In the genomic region with DNA sequence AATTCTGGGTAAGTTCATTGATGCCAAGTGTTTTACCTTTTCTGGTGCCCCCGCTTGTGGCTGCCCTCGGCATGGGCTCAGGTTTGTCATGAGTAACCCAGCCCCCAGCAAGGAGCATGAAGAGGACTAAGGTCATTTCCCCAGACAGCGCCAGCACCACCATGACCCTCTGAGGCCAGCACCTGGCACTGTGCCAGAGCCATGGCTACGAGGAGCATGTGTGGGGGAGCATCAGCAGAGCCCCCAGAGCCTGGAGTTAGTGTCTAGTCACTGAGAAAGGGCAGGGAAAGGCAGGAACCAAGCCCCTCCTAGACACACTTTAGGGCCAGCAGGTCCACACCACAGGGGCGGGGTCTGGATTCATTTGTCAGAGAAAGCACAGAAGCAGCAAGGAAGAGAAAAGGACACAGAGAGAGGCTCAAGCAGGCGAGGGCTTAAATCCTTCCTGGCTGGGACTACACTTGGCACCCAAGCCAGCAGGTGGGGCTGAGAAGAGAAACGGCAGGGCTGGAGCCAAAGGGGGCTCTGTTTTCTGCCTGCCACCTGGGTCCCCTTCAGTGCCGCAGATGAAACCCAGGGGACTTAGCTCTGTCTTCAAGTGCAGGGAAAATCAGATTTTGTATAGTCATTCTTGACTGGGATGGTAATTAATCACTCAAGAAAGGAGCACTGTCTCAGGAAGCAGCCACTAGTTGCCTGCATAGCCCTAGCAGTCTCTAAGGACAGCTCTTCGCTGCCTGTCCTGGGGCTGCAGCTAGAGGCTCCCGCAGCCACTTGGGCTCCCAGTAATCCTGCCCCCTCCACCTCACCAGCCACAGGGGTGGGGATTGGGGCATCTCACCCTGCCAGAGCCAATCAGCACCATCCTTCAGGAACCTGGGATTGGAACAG, we compare ENCODE assay signal across 1 cellular context.
TF ChIP-seq lines count a peak whose summit lies in the region.

No MANE protein-coding gene starts in this region.

TF ChIP-seq in HCT116, 20 proteins besides CTCF, POLR2A, EP300 and RAD21 (continued from another document):
- TF ChIP-seq, protein P1, sequence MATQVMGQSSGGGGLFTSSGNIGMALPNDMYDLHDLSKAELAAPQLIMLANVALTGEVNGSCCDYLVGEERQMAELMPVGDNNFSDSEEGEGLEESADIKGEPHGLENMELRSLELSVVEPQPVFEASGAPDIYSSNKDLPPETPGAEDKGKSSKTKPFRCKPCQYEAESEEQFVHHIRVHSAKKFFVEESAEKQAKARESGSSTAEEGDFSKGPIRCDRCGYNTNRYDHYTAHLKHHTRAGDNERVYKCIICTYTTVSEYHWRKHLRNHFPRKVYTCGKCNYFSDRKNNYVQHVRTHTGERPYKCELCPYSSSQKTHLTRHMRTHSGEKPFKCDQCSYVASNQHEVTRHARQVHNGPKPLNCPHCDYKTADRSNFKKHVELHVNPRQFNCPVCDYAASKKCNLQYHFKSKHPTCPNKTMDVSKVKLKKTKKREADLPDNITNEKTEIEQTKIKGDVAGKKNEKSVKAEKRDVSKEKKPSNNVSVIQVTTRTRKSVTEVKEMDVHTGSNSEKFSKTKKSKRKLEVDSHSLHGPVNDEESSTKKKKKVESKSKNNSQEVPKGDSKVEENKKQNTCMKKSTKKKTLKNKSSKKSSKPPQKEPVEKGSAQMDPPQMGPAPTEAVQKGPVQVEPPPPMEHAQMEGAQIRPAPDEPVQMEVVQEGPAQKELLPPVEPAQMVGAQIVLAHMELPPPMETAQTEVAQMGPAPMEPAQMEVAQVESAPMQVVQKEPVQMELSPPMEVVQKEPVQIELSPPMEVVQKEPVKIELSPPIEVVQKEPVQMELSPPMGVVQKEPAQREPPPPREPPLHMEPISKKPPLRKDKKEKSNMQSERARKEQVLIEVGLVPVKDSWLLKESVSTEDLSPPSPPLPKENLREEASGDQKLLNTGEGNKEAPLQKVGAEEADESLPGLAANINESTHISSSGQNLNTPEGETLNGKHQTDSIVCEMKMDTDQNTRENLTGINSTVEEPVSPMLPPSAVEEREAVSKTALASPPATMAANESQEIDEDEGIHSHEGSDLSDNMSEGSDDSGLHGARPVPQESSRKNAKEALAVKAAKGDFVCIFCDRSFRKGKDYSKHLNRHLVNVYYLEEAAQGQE (IDR thresholded peaks at IDR 0.05; ENCODE audit: low read depth) = no peak
- TF ChIP-seq SIN3A (IDR thresholded peaks at IDR 0.05; ENCODE audit: low read depth) (no peak), EZH2 (IDR thresholded peaks at IDR 0.05) (no peak), CBX3 (IDR thresholded peaks at IDR 0.05; ENCODE audit: low read depth) (no peak), ATF3 (IDR thresholded peaks at IDR 0.05) (no peak), SRF (IDR thresholded peaks at IDR 0.05; ENCODE audit: low read depth) (no peak), EZH2phosphoT487 (IDR thresholded peaks at IDR 0.05; ENCODE audit: borderline replicate concordance) (no peak), EGR1 (IDR thresholded peaks at IDR 0.05; ENCODE audit: low read depth) (no peak), YY1 (IDR thresholded peaks at IDR 0.05; ENCODE audit: extremely low read depth, insufficient replicate concordance, low read depth, low read length) (no peak), SP1 (IDR thresholded peaks at IDR 0.05; ENCODE audit: low read depth) (no peak), POLR2AphosphoS5 (IDR thresholded peaks at IDR 0.05; ENCODE audit: low read depth, low read length) (no peak), ZBTB33 (IDR thresholded peaks at IDR 0.05; ENCODE audit: extremely low read depth, insufficient replicate concordance, low read length) (no peak), ZNF274 (IDR thresholded peaks at IDR 0.05; ENCODE audit: low read depth, low read length) (no peak), ELF1 (IDR thresholded peaks at IDR 0.05; ENCODE audit: borderline replicate concordance, low read depth) (no peak)
- TF ChIP-seq, protein P2, sequence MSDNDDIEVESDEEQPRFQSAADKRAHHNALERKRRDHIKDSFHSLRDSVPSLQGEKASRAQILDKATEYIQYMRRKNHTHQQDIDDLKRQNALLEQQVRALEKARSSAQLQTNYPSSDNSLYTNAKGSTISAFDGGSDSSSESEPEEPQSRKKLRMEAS (IDR thresholded peaks at IDR 0.05) = no peak
TF ChIP-seq in HCT116: peak in this region for 0.
